8 cellular contexts compared by ENCODE assay signal in the genomic region with DNA sequence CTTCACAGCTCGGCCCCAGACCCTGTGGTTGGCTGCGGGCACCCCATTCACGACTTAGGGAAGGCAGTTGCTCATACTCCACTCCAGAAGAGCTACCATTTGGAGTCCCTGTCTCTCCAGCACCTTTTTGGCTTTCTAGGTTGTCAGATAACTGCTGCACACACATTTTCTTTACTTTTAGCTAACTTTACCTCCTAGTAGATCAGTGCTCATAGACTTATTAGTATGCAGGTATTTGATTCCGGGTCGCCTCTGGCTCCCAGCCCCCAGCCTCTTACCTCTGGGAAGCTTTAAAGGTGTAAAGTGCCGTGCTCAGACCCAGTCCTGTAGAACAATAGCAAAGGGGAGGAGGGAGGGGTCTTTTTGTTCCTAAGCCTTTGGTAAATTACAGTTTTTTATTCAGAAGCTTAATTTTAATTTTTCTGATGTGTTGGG.
DNase-seq lines count a peak whose midpoint lies in the region; ATAC-seq and TF ChIP-seq lines count a peak whose summit lies in the region.

No MANE protein-coding gene starts in this region.

- H3K27ac ChIP-seq in CD8-positive, alpha-beta T cell (ENCODE audit: low read depth, low read length), result peak overlapping the region; percentile 81
- H3K27ac ChIP-seq in HUES48 (ENCODE audit: low read depth, low read length) (peak overlapping the region; percentile 98), brain microvascular endothelial cell (peak overlapping the region; percentile 84), mesendoderm (ENCODE audit: low read depth, low read length) (peak overlapping the region; percentile 98), aorta (ENCODE audit: low read depth in 1 of 2, low read length in 2 of 2) (no peak overlapping the region)

- peak overlapping the region; percentile 98 for H3K4me3 Mint-ChIP-seq in CD8-positive, alpha-beta T cell

- no CpG with 5 or more reads among the region's 6 CpGs for WGBS in mesendoderm (ENCODE audit: extremely low coverage, insufficient coverage, low lambda C conversion rate)
- WGBS in aorta, 2 donors, result 47 to 56% methylated on average over 6 of the region's 6 CpGs

- intact Hi-C loops in CD8-positive, alpha-beta T cell (cut with DNase I, micrococcal nuclease), result loop anchor here (1.0 to 10.0 kb wide), 8 partner anchors 13 to 858 kb away; partner anchors contain the start of genes ACYP2 (in 1 of the 2), CCDC88A (in 1 of the 2) and EML6 (in 1 of the 2)
- intact Hi-C loops in aorta (cut with DNase I), result no loop called here

- H3K9ac ChIP-seq in HUES48 (ENCODE audit: low read depth, low read length), result peak overlapping the region; percentile 93
- peak overlapping the region; percentile 91 for H3K9ac ChIP-seq in mesendoderm (ENCODE audit: low read length)

- no peak for DNase-seq in CD8-positive, alpha-beta T cell
- DNase-seq in brain microvascular endothelial cell, result no peak
- DNase-seq in mesendoderm, result peak; percentile 79
- no peak for DNase-seq in NCI-H2081 treated with DMSO at 0.1 percent for 48 hours (lab: John Stamatoyannopoulos, UW)
- DNase-seq in aorta, result no peak
- no peak for DNase-seq in NCI-H2029 (lab: John Stamatoyannopoulos, UW)

- no peaks in the 10 kb centered on the region for H3K36me3 ChIP-seq in CD8-positive, alpha-beta T cell (ENCODE audit: insufficient read depth, low read length)
- no peaks in the 10 kb centered on the region for H3K36me3 ChIP-seq in HUES48 (ENCODE audit: control insufficient read depth, insufficient read depth, low read length)
- H3K36me3 ChIP-seq in brain microvascular endothelial cell (replicated peaks), result peaks cover 5% of the 10 kb centered on the region
- no peaks in the 10 kb centered on the region for H3K36me3 ChIP-seq in mesendoderm (ENCODE audit: control insufficient read depth, insufficient read depth, low read length)
- no peaks in the 10 kb centered on the region for H3K36me3 ChIP-seq in aorta (ENCODE audit: control insufficient read depth in 1 of 2, insufficient read depth in 2 of 2, low read length in 1 of 2)

- in situ Hi-C loops in brain microvascular endothelial cell (cut with HindIII; ENCODE audit: low pct_ligation_motif_present, low sequenced_read_pairs), result no loop called here

- no peak overlapping the region for H3K23ac ChIP-seq in mesendoderm (ENCODE audit: low read length)

- peak; percentile 2 for ATAC-seq in CD8-positive, alpha-beta T cell
- ATAC-seq in GM21360 (IDR thresholded peaks at IDR 0.05; ENCODE audit: unreplicated experiment) (no peak), aorta (ENCODE audit: low FRiP score) (no peak)

- peak overlapping the region; percentile 94 for H3K4me3 ChIP-seq in CD8-positive, alpha-beta T cell (ENCODE audit: low read depth, low read length)
- H3K4me3 ChIP-seq in HUES48 (ENCODE audit: low read depth, low read length) (peak overlapping the region; percentile 100), brain microvascular endothelial cell (ENCODE audit: low read depth, low read length) (peak overlapping the region; percentile 88), mesendoderm (ENCODE audit: low read length) (peak overlapping the region; percentile 84), aorta (ENCODE audit: low read length in 2 of 2) (peak overlapping the region in 1 of 2 donors; percentile 29)

- no peaks in the 10 kb centered on the region for H3K9me3 Mint-ChIP-seq in CD8-positive, alpha-beta T cell

- no peak overlapping the region for H2AK5ac ChIP-seq in mesendoderm (ENCODE audit: low read length)

- H2BK120ac ChIP-seq in mesendoderm (ENCODE audit: low read depth, low read length), result peak overlapping the region; percentile 14

- peak overlapping the region; percentile 40 for H3K4ac ChIP-seq in mesendoderm (ENCODE audit: low read depth, low read length)

- TF ChIP-seq CTCF in CD8-positive, alpha-beta T cell (IDR thresholded peaks at IDR 0.05), result no peak
- TF ChIP-seq CTCF in brain microvascular endothelial cell (IDR thresholded peaks at IDR 0.05; ENCODE audit: low read depth, low read length, missing control alignments), result no peak

- H3K9me3 ChIP-seq in CD8-positive, alpha-beta T cell (ENCODE audit: low read length), result no peaks in the 10 kb centered on the region
- H3K9me3 ChIP-seq in HUES48 (ENCODE audit: control insufficient read depth, insufficient read depth, low read length) (no peaks in the 10 kb centered on the region), aorta (ENCODE audit: control insufficient read depth, low read length) (no peaks in the 10 kb centered on the region)

- peak overlapping the region; percentile 93 for H3K4me2 ChIP-seq in mesendoderm (ENCODE audit: low read length)

- H3K27me3 Mint-ChIP-seq in CD8-positive, alpha-beta T cell (ENCODE audit: low read depth), result no peaks in the 10 kb centered on the region

- H3K56ac ChIP-seq in mesendoderm (ENCODE audit: low read length), result peak overlapping the region; percentile 93

- H3K27ac Mint-ChIP-seq in CD8-positive, alpha-beta T cell, result peak overlapping the region; percentile 93

- CTCF ChIA-PET in CD8-positive, alpha-beta T cell (lab: Charles Lee), result interaction anchor here (0.7 to 4.3 kb wide), 27 partner anchors 8 to 452 kb away, joined by 3 to 29 read pairs (median 5); no protein-coding TSS in a partner anchor

- H3K27me3 ChIP-seq in CD8-positive, alpha-beta T cell (ENCODE audit: insufficient read depth, low read length), result no peaks in the 10 kb centered on the region
- no peaks in the 10 kb centered on the region for H3K27me3 ChIP-seq in HUES48 (ENCODE audit: control insufficient read depth, insufficient read depth, low read length)
- H3K27me3 ChIP-seq in brain microvascular endothelial cell (replicated peaks), result no peaks in the 10 kb centered on the region
- H3K27me3 ChIP-seq in mesendoderm (ENCODE audit: insufficient read depth, low read length, poor library complexity), result no peaks in the 10 kb centered on the region
- H3K27me3 ChIP-seq in aorta (ENCODE audit: control insufficient read depth in 1 of 2, insufficient read depth in 2 of 2, low read length in 1 of 2), result no peaks in the 10 kb centered on the region

- peaks cover 5% of the 10 kb centered on the region for H3K79me1 ChIP-seq in mesendoderm (ENCODE audit: low read length)

- H3K18ac ChIP-seq in mesendoderm (ENCODE audit: low read length), result peak overlapping the region; percentile 81

- H3K79me2 ChIP-seq in mesendoderm (ENCODE audit: control insufficient read depth, insufficient read depth, low read length), result peaks cover 48% of the 10 kb centered on the region

- peaks cover 31% of the 10 kb centered on the region for H3K36me3 Mint-ChIP-seq in CD8-positive, alpha-beta T cell

- no peak overlapping the region for H4K5ac ChIP-seq in mesendoderm (ENCODE audit: low read length)

- peaks cover 35% of the 10 kb centered on the region for H3K4me1 ChIP-seq in CD8-positive, alpha-beta T cell (ENCODE audit: insufficient read depth, low read length)
- peaks cover 30% of the 10 kb centered on the region for H3K4me1 ChIP-seq in HUES48 (ENCODE audit: control insufficient read depth, insufficient read depth, low read length)
- H3K4me1 ChIP-seq in mesendoderm (ENCODE audit: control insufficient read depth, low read depth, low read length), result peaks cover 2% of the 10 kb centered on the region
- H3K4me1 ChIP-seq in aorta (ENCODE audit: control insufficient read depth in 1 of 2, insufficient read depth in 2 of 2, low read length in 2 of 2), result peaks cover 2% of the 10 kb centered on the region in 2 donors

- no peak overlapping the region for H4K8ac ChIP-seq in mesendoderm (ENCODE audit: low read depth, low read length)

- peak overlapping the region; percentile 95 for H2BK5ac ChIP-seq in mesendoderm (ENCODE audit: low read length)

- POLR2A ChIA-PET in CD8-positive, alpha-beta T cell (lab: Charles Lee), result interaction anchor here (1.0 to 5.2 kb wide), 19 partner anchors 9 to 443 kb away, joined by 3 to 91 read pairs (median 5); partner anchors contain the start of gene EML6

- H2BK15ac ChIP-seq in mesendoderm (replicated peaks; ENCODE audit: low read depth), result no peak overlapping the region

- peaks cover 62% of the 10 kb centered on the region for H3K4me1 Mint-ChIP-seq in CD8-positive, alpha-beta T cell (ENCODE audit: low read depth)

Comparison
In these comparisons a context has a peak if more than half of its experiments do, and no peak if none do; other contexts are left out.
1. H3K27ac ChIP-seq: peak in CD8-positive, alpha-beta T cell (single experiment), HUES48 (single experiment), brain microvascular endothelial cell (single experiment) and mesendoderm (single experiment); none in aorta (0 of 2).
2. intact Hi-C loops: an anchor here in CD8-positive, alpha-beta T cell (1.0 to 10.0 kb wide); none called in aorta.